ENCODE assay signal across 32 cellular contexts in the genomic region with DNA sequence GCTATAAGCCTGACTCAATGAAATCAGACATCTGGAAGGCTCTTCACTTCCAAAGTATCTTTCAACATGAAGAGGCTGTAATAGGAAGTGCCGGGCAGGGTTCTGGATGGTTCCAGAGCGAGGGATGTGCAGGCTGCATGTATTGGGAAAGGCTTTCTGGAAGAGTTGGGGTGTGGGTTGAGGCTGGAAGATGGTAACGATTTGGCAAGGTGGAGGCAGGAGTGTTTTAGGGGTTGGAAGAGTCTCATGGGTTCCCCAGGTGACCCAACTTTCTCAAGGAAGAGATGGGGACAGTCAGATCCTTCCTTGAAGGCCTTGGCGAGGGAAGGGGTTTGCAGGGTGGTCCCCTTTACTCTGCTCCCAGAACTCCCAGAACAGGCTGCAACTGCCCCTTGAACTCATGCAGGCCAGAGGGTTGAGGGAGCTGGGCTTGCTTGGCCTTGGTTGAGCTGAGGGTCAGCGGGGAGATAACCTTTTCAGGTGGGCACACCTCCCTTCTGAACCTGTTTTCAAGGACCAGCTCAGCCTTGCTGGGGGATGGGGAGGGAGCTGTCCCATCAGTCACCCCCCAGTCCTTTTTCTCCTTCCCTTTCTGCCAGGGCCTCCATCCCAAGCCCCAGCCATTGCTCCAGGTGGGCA. TPM values are rescaled to one million over a fixed set of nuclear protein-coding genes. Genes with fewer than 3 reads are reported as not detected.
"Had no signal": no experiment of that assay in that cellular context is flagged by ENCODE, and none has a peak within 500 bp of the region (broad histone marks: within the 10 kb centered on the region; RNA-seq: fewer than 3 reads in every experiment).

No MANE protein-coding gene starts in this region.

- H3K9me3 ChIP-seq: adrenal gland, ascending aorta, body of pancreas, breast epithelium had no signal

- ATAC-seq: activated naive CD8-positive, alpha-beta T cell treated with anti-CD3 and anti-CD28 coated beads, Interleukin-2, amount 50 U/mL, for 24 hours; activated T-cell treated with anti-CD3 and anti-CD28 coated beads, Interleukin-2, amount 50 U/mL, for 4 hours; activated T-cell treated with anti-CD3 and anti-CD28 coated beads, Interleukin-2, amount 50 U/mL, for 72 hours; activated T-helper 17 cell treated with anti-CD3 and anti-CD28 coated beads, Interleukin-2, amount 50 U/mL, for 72 hours; body of pancreas had no signal

- DNase-seq: activated effector memory CD4-positive, alpha-beta T cell treated with anti-CD3 and anti-CD28 coated beads, Interleukin-2, amount 50 U/mL, for 16 hours; activated effector memory CD4-positive, alpha-beta T cell treated with Interleukin-2 at 50 U/mL for 16 hours; activated gamma-delta T cell; activated gamma-delta T cell treated with Interleukin-2 at 50 U/mL for 16 hours; activated naive CD4-positive, alpha-beta T cell treated with anti-CD3 and anti-CD28 coated beads, Interleukin-2, amount 50 U/mL, for 16 hours; activated naive CD4-positive, alpha-beta T cell treated with Interleukin-2 at 50 U/mL for 16 hours; activated naive CD8-positive, alpha-beta T cell treated with anti-CD3 and anti-CD28 coated beads for 36 hours; activated naive CD8-positive, alpha-beta T cell treated with anti-CD3 and anti-CD28 coated beads, Interleukin-2, amount 10 ng/mL, durations not matched to agents 7 days and 5 days; activated T-cell treated with anti-CD3 and anti-CD28 coated beads for 4 hours; activated T-cell treated with anti-CD3 and anti-CD28 coated beads, Interleukin-2, amount 50 U/mL, for 1 hour; activated T-cell treated with anti-CD3 and anti-CD28 coated beads, Interleukin-2, amount 50 U/mL, for 24 hours; activated T-cell treated with anti-CD3 and anti-CD28 coated beads, Interleukin-2, amount 50 U/mL, for 4 hours; activated T-cell treated with anti-CD3 and anti-CD28 coated beads, Interleukin-2, amount 50 U/mL, for 48 hours; amniotic stem cell; aorta; body of pancreas; brain microvascular endothelial cell; central memory CD4-positive, alpha-beta T cell; cerebellar nuclear complex had no signal

- H3K4me3 ChIP-seq: adrenal gland, ascending aorta, body of pancreas, breast epithelium, cardiac muscle cell had no signal

- FAIRE-seq: astrocyte, bronchial epithelial cell had no signal

- H3K4me1 ChIP-seq: ascending aorta, breast epithelium had no signal

- H3K27ac ChIP-seq: adrenal gland, ascending aorta, body of pancreas, brain microvascular endothelial cell, cardiac muscle cell had no signal

- H3K27me3 ChIP-seq: adrenal gland, ascending aorta, body of pancreas, brain microvascular endothelial cell, breast epithelium had no signal

- H3K36me3 ChIP-seq: adrenal gland, ascending aorta, brain microvascular endothelial cell, breast epithelium, cardiac muscle cell had no signal

RNA-seq across cellular contexts. Expression of a gene that starts 9.4 kb away (rescaled TPM):
- total RNA-seq: activated naive CD4-positive, alpha-beta T cell treated with anti-CD3 and anti-CD28 coated beads for 36 hours; activated naive CD4-positive, alpha-beta T cell treated with anti-CD3 and anti-CD28 coated beads, Interleukin-2, amount 50 U/mL, for 72 hours; activated naive CD8-positive, alpha-beta T cell treated with anti-CD3 and anti-CD28 coated beads for 36 hours; activated naive CD8-positive, alpha-beta T cell treated with anti-CD3 and anti-CD28 coated beads, Interleukin-2, amount 10 ng/mL, durations not matched to agents 7 days and 5 days; activated T-cell treated with anti-CD3 and anti-CD28 coated beads, Interleukin-2, amount 50 U/mL, for 4 hours; activated T-helper 2 cell treated with anti-CD3 and anti-CD28 coated beads, Interferon-gamma antibody, Interleukin-2, Interleukin-4, amounts not matched to agents 10 μg/mL and 5 μg/mL and 100 μg/mL, durations not matched to agents 14 hours and 24 hours and 36 hours; aorta; ascending aorta; bronchial epithelial cell; cardiac septum had no signal
